Comparison of ENCODE assay signal across 23 cellular contexts in genomic region chrX:154834562-154834961, GRCh38. TPM values are rescaled to one million over a fixed set of nuclear protein-coding genes. Genes with fewer than 3 reads are reported as not detected.
DNase-seq lines count a peak whose midpoint lies in the region; ATAC-seq, FAIRE-seq and TF ChIP-seq lines count a peak whose summit lies in the region.
"Had no signal": no experiment of that assay in that cellular context is flagged by ENCODE, and none has a peak within 500 bp of the region (broad histone marks: within the 10 kb centered on the region; RNA-seq: fewer than 3 reads in every experiment).

SMIM9 (minus strand) TSS chrX:154834662; CDS start chrX:154830856, 3,806 bp downstream.

- H4K20me1 ChIP-seq in HepG2 (ENCODE audit: insufficient read depth, low read length) (no peaks in the 10 kb centered on the region), IMR-90 (ENCODE audit: insufficient read depth, low read length) (no peaks in the 10 kb centered on the region), osteoblast (ENCODE audit: insufficient read depth, low read length) (no peaks in the 10 kb centered on the region)
- H4K20me1 ChIP-seq: BLaER1 treated with 17β-estradiol and CSF1 and Interleukin-3, amounts not matched to agents 10 nM and 100 nM had no signal

- H3K4me3 Mint-ChIP-seq in osteocyte (ENCODE audit: unreplicated experiment), result no peak within 1 kb of the TSS
- H3K4me3 Mint-ChIP-seq: CD14-positive monocyte; CD4-positive, alpha-beta T cell; CD8-positive, alpha-beta memory T cell; GM23338; H9 had no signal

- H2AK9ac ChIP-seq in IMR-90 (replicated peaks; ENCODE audit: low read depth, low read length, poor library complexity), result no peak within 1 kb of the TSS

- H3K18ac ChIP-seq in IMR-90 (ENCODE audit: low read depth, low read length), result no peak within 1 kb of the TSS

- H3K27ac ChIP-seq in HepG2 (ENCODE audit: extremely low read length, insufficient read depth, low read length) (no peak within 1 kb of the TSS), right lobe of liver (no peak within 1 kb of the TSS), IMR-90 (ENCODE audit: insufficient read depth, low read length) (no peak within 1 kb of the TSS), osteoblast (ENCODE audit: low read depth, low read length) (no peak within 1 kb of the TSS)
- H3K27ac ChIP-seq: A549; BLaER1 treated with 17β-estradiol and CSF1 and Interleukin-3, amounts not matched to agents 10 nM and 100 nM had no signal

- no peaks in the 10 kb centered on the region for H3K36me3 ChIP-seq in HepG2 (replicated peaks in 1 of 2; ENCODE audit: control insufficient read depth in 1 of 2, insufficient read depth in 2 of 2, low read length in 2 of 2)
- H3K36me3 ChIP-seq in right lobe of liver, result no peaks in the 10 kb centered on the region
- no peaks in the 10 kb centered on the region for H3K36me3 ChIP-seq in IMR-90 (ENCODE audit: control insufficient read depth, insufficient read depth, low read length)
- no peaks in the 10 kb centered on the region for H3K36me3 ChIP-seq in osteoblast (ENCODE audit: insufficient read depth, low read length)
- H3K36me3 ChIP-seq: BE2C; BLaER1 treated with 17β-estradiol and CSF1 and Interleukin-3, amounts not matched to agents 10 nM and 100 nM had no signal

- BruUV-seq in HepG2 (replicated peaks; lab: Mats Ljungman, UMichigan) (no TSS peak), IMR-90 (replicated peaks; lab: Mats Ljungman, UMichigan) (no TSS peak)

- no peaks in the 10 kb centered on the region for H3K4me1 Mint-ChIP-seq in osteocyte (ENCODE audit: unreplicated experiment)

- DNase-seq in HepG2 (ENCODE audit: low spot score), result peak; percentile 8
- DNase-seq in right lobe of liver, result no peak
- DNase-seq in IMR-90, result peak; percentile 12
- peak; percentile 37 for DNase-seq in osteoblast (ENCODE audit: insufficient read length, low spot score, missing footprints)
- no peak for DNase-seq in osteocyte (ENCODE audit: extremely low spot score, unreplicated experiment)
- DNase-seq in stimulated activated CD8-positive, alpha-beta memory T cell treated with anti-CD3 and anti-CD28 coated beads, Interleukin-4, amount 100 ng/mL, for 48 hours, result no peak
- DNase-seq: 8988T; ACHN; AML-193; BE2C; CD4-positive, alpha-beta T cell; CD8-positive, alpha-beta memory T cell; DMS 273 treated with DMSO at 0.1 percent for 48 hours; DMS79; H9 had no signal

- POLR2A ChIA-PET in HepG2 (lab: Yijun Ruan, JAX), result no interaction called here
- POLR2A ChIA-PET in IMR-90 (lab: Charles Lee; ENCODE audit: unreplicated experiment), result no interaction called here

- dilution Hi-C loops in IMR-90 (cut with HindIII; ENCODE audit: low sequenced_read_pairs, unreplicated experiment), result no loop called here

- H4K5ac ChIP-seq in IMR-90 (ENCODE audit: low read depth, low read length), result no peak within 1 kb of the TSS

- H3K27me3 ChIP-seq in HepG2 (ENCODE audit: control insufficient read depth in 1 of 2, insufficient read depth in 2 of 2, low read length in 2 of 2) (no peaks in the 10 kb centered on the region), right lobe of liver (peaks cover 0 to 8% of the 10 kb centered on the region in 2 donors), IMR-90 (ENCODE audit: control insufficient read depth, insufficient read depth, low read length) (no peaks in the 10 kb centered on the region), osteoblast (ENCODE audit: insufficient read depth, low read length) (no peaks in the 10 kb centered on the region)
- H3K27me3 ChIP-seq: BE2C had no signal

- H3K4me2 ChIP-seq in HepG2 (ENCODE audit: low read depth, low read length) (no peak within 1 kb of the TSS), IMR-90 (ENCODE audit: low read depth, low read length) (no peak within 1 kb of the TSS), osteoblast (ENCODE audit: insufficient read depth, low read length) (no peak within 1 kb of the TSS)
- H3K4me2 ChIP-seq: A549; BLaER1 treated with 17β-estradiol and CSF1 and Interleukin-3, amounts not matched to agents 10 nM and 100 nM; GM23338 had no signal

- intact Hi-C loops in HepG2 (cut with micrococcal nuclease; ENCODE audit: unreplicated experiment), result no loop called here
- intact Hi-C loops in right lobe of liver (cut with DNase I), result no loop called here
- intact Hi-C loops in IMR-90 (cut with micrococcal nuclease), result no loop called here

- no peak within 1 kb of the TSS for H2BK5ac ChIP-seq in IMR-90 (ENCODE audit: low read depth, low read length, poor library complexity, severe bottlenecking)

- no peak within 1 kb of the TSS for H4K8ac ChIP-seq in IMR-90 (ENCODE audit: low read depth in 2 of 2, low read length in 2 of 2)

- no peak within 1 kb of the TSS for H4K91ac ChIP-seq in IMR-90 (ENCODE audit: insufficient read depth, low read depth, low read length)

- 0% methylated on average over 3 of the region's 3 CpGs for WGBS in HepG2 (ENCODE audit: low lambda C conversion rate)
- 59% methylated on average over 3 of the region's 3 CpGs for WGBS in right lobe of liver (ENCODE audit: insufficient coverage, low coverage, low lambda C conversion rate, missing lambda C conversion rate)
- WGBS in IMR-90 (ENCODE audit: extremely low coverage in 2 of 2, insufficient read length in 1 of 2), 2 experiments, result no CpG with 5 or more reads among the region's 3 CpGs

- ATAC-seq in HepG2, result no peak
- ATAC-seq in right lobe of liver, result no peak
- no peak for ATAC-seq in IMR-90 (ENCODE audit: low read depth)
- ATAC-seq: A549, GM23338, HCT116 had no signal

- H3K27ac Mint-ChIP-seq in osteocyte (ENCODE audit: unreplicated experiment), result no peak within 1 kb of the TSS
- H3K27ac Mint-ChIP-seq: CD4-positive, alpha-beta T cell; GM23338; H9 had no signal

- no peak within 1 kb of the TSS for H2BK120ac ChIP-seq in IMR-90 (ENCODE audit: low read depth, low read length)

- H2BK20ac ChIP-seq in IMR-90 (ENCODE audit: low read depth, low read length), result no peak within 1 kb of the TSS

- no peaks in the 10 kb centered on the region for H3K79me2 ChIP-seq in HepG2 (ENCODE audit: insufficient read depth, low read length)
- no peaks in the 10 kb centered on the region for H3K79me2 ChIP-seq in osteoblast (ENCODE audit: insufficient read depth, low read length)

- H3K4me1 ChIP-seq in HepG2 (ENCODE audit: insufficient read depth, low read length) (no peaks in the 10 kb centered on the region), right lobe of liver (no peaks in the 10 kb centered on the region), IMR-90 (ENCODE audit: control insufficient read depth, insufficient read depth, low read length) (no peaks in the 10 kb centered on the region), osteoblast (ENCODE audit: insufficient read depth, low read length) (no peaks in the 10 kb centered on the region)
- H3K4me1 ChIP-seq: A549, BE2C had no signal

- H3K56ac ChIP-seq in IMR-90 (ENCODE audit: extremely low read depth, insufficient read depth, low read length), result no peak within 1 kb of the TSS

- no peak within 1 kb of the TSS for H3K23ac ChIP-seq in IMR-90 (ENCODE audit: low read depth, low read length)

- no peak within 1 kb of the TSS for H2AK5ac ChIP-seq in IMR-90 (ENCODE audit: low read depth, low read length)

- H3K36me3 Mint-ChIP-seq in osteocyte (ENCODE audit: unreplicated experiment), result peaks cover 2% of the 10 kb centered on the region
- H3K36me3 Mint-ChIP-seq: CD14-positive monocyte; CD8-positive, alpha-beta memory T cell had no signal

- H3K9me1 ChIP-seq in IMR-90 (ENCODE audit: insufficient read depth, low read length), result no peaks in the 10 kb centered on the region

- CTCF ChIA-PET in HepG2 (lab: Yijun Ruan, JAX; ENCODE audit: low intra/inter-chr PET ratio, low total read pairs) (no interaction called here), IMR-90 (lab: Yijun Ruan, JAX) (no interaction called here)

- TF ChIP-seq POLR2A in HepG2 (IDR thresholded peaks at IDR 0.05; ENCODE audit: insufficient read depth in 1 of 2, low read depth in 2 of 2, low read length in 2 of 2) (no peak), right lobe of liver (IDR thresholded peaks at IDR 0.05) (no peak), IMR-90 (IDR thresholded peaks at IDR 0.05; ENCODE audit: low read depth, low read length) (no peak)

- H3K4ac ChIP-seq in IMR-90 (ENCODE audit: low read depth, low read length), result no peak within 1 kb of the TSS

- H3K9ac ChIP-seq in HepG2 (ENCODE audit: insufficient read depth, low read depth, low read length) (no peak within 1 kb of the TSS), IMR-90 (ENCODE audit: low read depth, low read length) (no peak within 1 kb of the TSS)
- H3K9ac ChIP-seq: BLaER1 treated with 17β-estradiol and CSF1 and Interleukin-3, amounts not matched to agents 10 nM and 100 nM had no signal

- peaks cover 6% of the 10 kb centered on the region for H3K9me3 Mint-ChIP-seq in osteocyte (ENCODE audit: unreplicated experiment)
- H3K9me3 Mint-ChIP-seq: CD14-positive monocyte; CD4-positive, alpha-beta T cell; CD8-positive, alpha-beta memory T cell had no signal

- H3K79me1 ChIP-seq in IMR-90 (ENCODE audit: low read depth in 1 of 2, low read length in 2 of 2), result no peaks in the 10 kb centered on the region

- peaks cover 15% of the 10 kb centered on the region for H3K27me3 Mint-ChIP-seq in osteocyte (ENCODE audit: unreplicated experiment)
- H3K27me3 Mint-ChIP-seq: CD4-positive, alpha-beta T cell had no signal

- no peak for TF ChIP-seq RAD21 in HepG2 (CRISPR knock-in tag; IDR thresholded peaks at IDR 0.05)
- TF ChIP-seq RAD21 in IMR-90 (IDR thresholded peaks at IDR 0.05; ENCODE audit: low read length), result no peak

- TF ChIP-seq EP300 in HepG2 (IDR thresholded peaks at IDR 0.05; ENCODE audit: low read depth in 2 of 2, low read length in 2 of 2) (no peak), HepG2 (CRISPR knock-in tag; IDR thresholded peaks at IDR 0.05; ENCODE audit: borderline replicate concordance) (no peak)

- H3K9me3 ChIP-seq in HepG2 (ENCODE audit: low read length) (no peaks in the 10 kb centered on the region), right lobe of liver (no peaks in the 10 kb centered on the region), IMR-90 (ENCODE audit: control insufficient read depth, insufficient read depth, low read length) (peaks cover 2% of the 10 kb centered on the region; the same call in 1 of the 2 replicates), osteoblast (ENCODE audit: low read depth, low read length) (no peaks in the 10 kb centered on the region)
- H3K9me3 ChIP-seq: A549; BE2C; BLaER1 treated with 17β-estradiol and CSF1 and Interleukin-3, amounts not matched to agents 10 nM and 100 nM had no signal

- no peak for FAIRE-seq in HepG2 (lab: Jason Lieb, UNC)
- FAIRE-seq: D721Med had no signal

- no peak within 1 kb of the TSS for H2BK15ac ChIP-seq in IMR-90 (ENCODE audit: low read depth, low read length)

- H3K14ac ChIP-seq in IMR-90 (replicated peaks; ENCODE audit: low read depth, low read length), result no peak within 1 kb of the TSS

- in situ Hi-C loops in HepG2 (cut with HindIII; ENCODE audit: extremely low pct_ligation_motif_present, low pct_unique_long_range_greater_than_20kb) (loop anchor here (25.0 kb wide), 1 partner anchor 247 kb away; the partner anchor contains the start of gene CTAG1A), IMR-90 (cut with MboI; ENCODE audit: low sequenced_read_pairs) (no loop called here)

- no peak within 1 kb of the TSS for H2AFZ ChIP-seq in HepG2 (ENCODE audit: low read length)
- no peak within 1 kb of the TSS for H2AFZ ChIP-seq in IMR-90 (replicated peaks; ENCODE audit: low read length, poor library complexity)
- H2AFZ ChIP-seq in osteoblast (ENCODE audit: low read length), result no peak within 1 kb of the TSS
- H2AFZ ChIP-seq: GM23338 had no signal

- H3K4me3 ChIP-seq in HepG2 (replicated peaks in 1 of 3; ENCODE audit: insufficient read depth in 1 of 3, low read depth in 2 of 3, low read length in 3 of 3) (no peak within 1 kb of the TSS), right lobe of liver (no peak within 1 kb of the TSS), IMR-90 (ENCODE audit: insufficient read depth, low read depth, low read length) (no peak within 1 kb of the TSS), osteoblast (ENCODE audit: insufficient read depth, low read length) (no peak within 1 kb of the TSS)
- H3K4me3 ChIP-seq: A549; BLaER1 treated with 17β-estradiol and CSF1 and Interleukin-3, amounts not matched to agents 10 nM and 100 nM; GM23338 had no signal

- TF ChIP-seq CTCF in HepG2 (CRISPR knock-in tag; IDR thresholded peaks at IDR 0.05) (no peak), right lobe of liver (IDR thresholded peaks at IDR 0.05) (no peak), IMR-90 (conservative IDR thresholded peaks at IDR 0.05; ENCODE audit: low read depth, low read length) (no peak), osteoblast (IDR thresholded peaks at IDR 0.05; ENCODE audit: extremely low read depth, low read depth, low read length) (no peak), osteocyte (IDR thresholded peaks at IDR 0.05) (no peak)

RNA-seq across cellular contexts. Expression of gene SMIM9, which starts in this region (rescaled TPM):
- not detected in 2 replicates for total RNA-seq in HepG2 (2016; rRNA removed; fragmentation: Illumina TruSeq; extraction: Trizol)
- not detected in 2 replicates for total RNA-seq in HepG2 (2016; cell fraction: cytosol; rRNA removed; fragmentation: Illumina TruSeq; extraction: Trizol; ENCODE audit: low read depth)
- not detected in 2 replicates for total RNA-seq in HepG2 (2016; cell fraction: insoluble cytoplasmic fraction; rRNA removed; fragmentation: Illumina TruSeq; extraction: Trizol)
- not detected in 2 replicates for total RNA-seq in HepG2 (2016; cell fraction: membrane; rRNA removed; fragmentation: Illumina TruSeq; extraction: Trizol)
- not detected in 2 replicates for total RNA-seq in HepG2 (2016; cell fraction: nucleus; rRNA removed; fragmentation: Illumina TruSeq; extraction: Trizol)
- polyA plus RNA-seq in HepG2 (2011; rRNA removed), result not detected in 2 replicates
- not detected in 2 replicates for polyA plus RNA-seq in HepG2 (2011; cell fraction: cytosol; rRNA removed)
- not detected in 2 replicates for polyA plus RNA-seq in HepG2 (2011; cell fraction: nucleus; rRNA removed)
- not detected in 2 replicates for polyA plus RNA-seq in HepG2 (2012)
- polyA plus RNA-seq in HepG2 (2016; cell fraction: cytosol; fragmentation: Illumina TruSeq; extraction: Trizol; ENCODE audit: low read depth), result not detected in 2 replicates
- not detected in 2 replicates for polyA plus RNA-seq in HepG2 (2016; cell fraction: insoluble cytoplasmic fraction; fragmentation: Illumina TruSeq; extraction: Trizol; ENCODE audit: low read depth)
- not detected in 2 replicates for polyA plus RNA-seq in HepG2 (2016; cell fraction: membrane; fragmentation: Illumina TruSeq; extraction: Trizol; ENCODE audit: low read depth)
- polyA plus RNA-seq in HepG2 (2016; cell fraction: nucleus; fragmentation: Illumina TruSeq; extraction: Trizol; ENCODE audit: insufficient read depth, low read depth), result not detected in 2 replicates
- polyA minus RNA-seq in HepG2 (2011; rRNA and poly(A)+ RNA removed; ENCODE audit: low replicate concordance), result not detected in 2 replicates
- polyA minus RNA-seq in HepG2 (2011; cell fraction: cytosol; rRNA and poly(A)+ RNA removed), result not detected in 2 replicates
- polyA minus RNA-seq in HepG2 (2011; cell fraction: nucleus; rRNA and poly(A)+ RNA removed), result not detected in 2 replicates
- total RNA-seq in right lobe of liver, result not detected
- not detected in 2 replicates for total RNA-seq in IMR-90 (2012; rRNA removed)
- not detected in 2 replicates for polyA plus RNA-seq in IMR-90 (2012; rRNA removed)
- polyA plus RNA-seq in IMR-90 (2012; cell fraction: cytosol; rRNA removed), result not detected in 2 replicates
- polyA plus RNA-seq in IMR-90 (2012; cell fraction: nucleus; rRNA removed; ENCODE audit: low replicate concordance), result not detected in 2 replicates
- total RNA-seq in osteoblast, result not detected in 2 replicates
- not detected in 2 replicates for total RNA-seq in osteocyte
- total RNA-seq: CD4-positive, alpha-beta T cell; CD8-positive, alpha-beta memory T cell; G401; GM23338; H4; H9 had no signal
- polyA plus RNA-seq: A549; CD14-positive monocyte; CD8-positive, alpha-beta memory T cell; GM23338 had no signal

Comparison
In these comparisons a context has a peak if more than half of its experiments do, and no peak if none do; other contexts are left out.
1. Peak in DNase-seq in HepG2; RNA of the gene not detected or under 1 TPM.
2. Peak in DNase-seq in IMR-90; RNA of the gene not detected or under 1 TPM.
3. Peak in DNase-seq in osteoblast; RNA of the gene not detected or under 1 TPM.